8 cellular contexts compared by ENCODE assay signal in genomic region chr17:64773836-64774761, GRCh38.
DNase-seq lines count a peak whose midpoint lies in the region; ATAC-seq, FAIRE-seq and TF ChIP-seq lines count a peak whose summit lies in the region.

No MANE protein-coding gene starts in this region.

- H3K4me1 ChIP-seq in body of pancreas = peaks cover 34% of the 10 kb centered on the region
- H3K4me1 ChIP-seq in right lobe of liver = peaks cover 0 to 21% (median 0%) of the 10 kb centered on the region in 4 donors

- WGBS in body of pancreas, 2 donors = 53 to 75% methylated on average over 9 to 18 of the region's 18 CpGs
- WGBS in right lobe of liver (ENCODE audit: insufficient coverage, low coverage, low lambda C conversion rate, missing lambda C conversion rate) = 77% methylated on average over 4 of the region's 18 CpGs

- H3K36me3 ChIP-seq in body of pancreas (replicated peaks in 1 of 2; ENCODE audit: insufficient read depth in 1 of 2, low read depth in 2 of 2) = no peaks in the 10 kb centered on the region
- no peaks in the 10 kb centered on the region for H3K36me3 ChIP-seq in right lobe of liver

- peak in 1 of 3 donors; percentile 42 for TF ChIP-seq POLR2A in body of pancreas (IDR thresholded peaks at IDR 0.05)
- TF ChIP-seq POLR2A in right lobe of liver (IDR thresholded peaks at IDR 0.05) = no peak
- no peak for TF ChIP-seq POLR2A in GM12891 (IDR thresholded peaks at IDR 0.05; ENCODE audit: low read depth, low read length)

- peak; percentile 64 for TF ChIP-seq CTCF in 22Rv1 (IDR thresholded peaks at IDR 0.05)
- peak; percentile 40 for TF ChIP-seq CTCF in GM12873 (IDR thresholded peaks at IDR 0.05; ENCODE audit: insufficient read depth, low read depth, low read length, missing control alignments)
- peak in 2 of 7 experiments; percentile 12 to 34 for TF ChIP-seq CTCF in body of pancreas (IDR thresholded peaks at IDR 0.05)
- TF ChIP-seq CTCF in right lobe of liver (IDR thresholded peaks at IDR 0.05) = peak in 1 of 4 donors; percentile 13

- DNase-seq in NCI-H2029 (lab: John Stamatoyannopoulos, UW) (peak; percentile 54), body of pancreas (peak in 3 of 4 donors; percentile 74 to 91 (median 75)), right lobe of liver (no peak), hypothalamus (lab: John Stamatoyannopoulos, UW) (no peak), GM12891 (ENCODE audit: insufficient read length, low spot score) (no peak)

- H3K4me3 ChIP-seq in body of pancreas = no peak overlapping the region
- H3K4me3 ChIP-seq in right lobe of liver = no peak overlapping the region

- H3K9me3 ChIP-seq in body of pancreas (no peaks in the 10 kb centered on the region), right lobe of liver (no peaks in the 10 kb centered on the region)

- H3K27me3 ChIP-seq in body of pancreas (peaks cover 0 to 4% of the 10 kb centered on the region in 2 donors), right lobe of liver (no peaks in the 10 kb centered on the region)

- intact Hi-C loops in body of pancreas (cut with DNase I) (no loop called here), right lobe of liver (cut with DNase I) (no loop called here)

- H3K27ac ChIP-seq in 22Rv1 (no peak overlapping the region), body of pancreas (no peak overlapping the region), right lobe of liver (no peak overlapping the region)

- no peak for FAIRE-seq in GM12891 (lab: Jason Lieb, UNC)

- ATAC-seq in body of pancreas = no peak
- ATAC-seq in right lobe of liver = peak in 3 of 4 donors; percentile 13 to 21 (median 14)
- ATAC-seq in GM18517 (IDR thresholded peaks at IDR 0.05; ENCODE audit: unreplicated experiment) = no peak

TF ChIP-seq in GM12891, 5 proteins besides CTCF, POLR2A, EP300 and RAD21:
- no peak for TF ChIP-seq TAF1 (IDR thresholded peaks at IDR 0.05; ENCODE audit: low read depth, low read length)
- TF ChIP-seq POLR2AphosphoS5 (IDR thresholded peaks at IDR 0.05; ENCODE audit: low read depth, low read length) = no peak
- TF ChIP-seq SPI1 (IDR thresholded peaks at IDR 0.05; ENCODE audit: low read depth, low read length) = no peak
- no peak for TF ChIP-seq POU2F2 (IDR thresholded peaks at IDR 0.05; ENCODE audit: low read depth, low read length)
- no peak for TF ChIP-seq PAX5 (IDR thresholded peaks at IDR 0.05; ENCODE audit: insufficient read depth, low read length, severe bottlenecking)
TF ChIP-seq in GM12891: peak in this region for 0.

Comparison
In these comparisons a context has a peak if more than half of its experiments do, and no peak if none do; other contexts are left out.
1. DNase-seq: peak in NCI-H2029 (single experiment) and body of pancreas (3 of 4); none in right lobe of liver (0 of 3), hypothalamus (0 of 51) and GM12891 (single experiment).
2. ATAC-seq: peak in right lobe of liver (3 of 4); none in body of pancreas (single experiment) and GM18517 (single experiment).